Comparison of ENCODE assay signal across 16 cellular contexts in genomic region chr5:177520271-177520670, GRCh38. TPM values are rescaled to one million over a fixed set of nuclear protein-coding genes. Genes with fewer than 3 reads are reported as not detected.
DNase-seq lines count a peak whose midpoint lies in the region; ATAC-seq and TF ChIP-seq lines count a peak whose summit lies in the region.
"Had no signal": no experiment of that assay in that cellular context is flagged by ENCODE, and none has a peak within 500 bp of the region (broad histone marks: within the 10 kb centered on the region; RNA-seq: fewer than 3 reads in every experiment).

No MANE protein-coding gene starts in this region.

- no peaks in the 10 kb centered on the region for H3K9me3 Mint-ChIP-seq in T-helper 2 cell treated with Interferon-gamma antibody and Interleukin-4, amounts not matched to agents 5 μg/mL and 100 μg/mL, for 36 hours
- no peaks in the 10 kb centered on the region for H3K9me3 Mint-ChIP-seq in activated naive CD8-positive, alpha-beta T cell treated with anti-CD3 and anti-CD28 coated beads, Interleukin-2, amount 50 U/mL, for 24 hours
- H3K9me3 Mint-ChIP-seq: GM23338 had no signal

- H3K27me3 ChIP-seq in DOHH2 (ENCODE audit: control insufficient read depth, low read length) = no peaks in the 10 kb centered on the region
- no peaks in the 10 kb centered on the region for H3K27me3 ChIP-seq in osteoblast (ENCODE audit: insufficient read depth, low read length)
- H3K27me3 ChIP-seq: tibial nerve had no signal

- TF ChIP-seq CTCF in DOHH2 (IDR thresholded peaks at IDR 0.05; ENCODE audit: low read depth, low read length, poor library complexity, severe bottlenecking) (no peak), osteoblast (IDR thresholded peaks at IDR 0.05; ENCODE audit: extremely low read depth, low read depth, low read length) (no peak)

- H3K9me3 ChIP-seq in DOHH2 (ENCODE audit: control insufficient read depth, insufficient read depth, low read length) = no peaks in the 10 kb centered on the region
- no peaks in the 10 kb centered on the region for H3K9me3 ChIP-seq in osteoblast (ENCODE audit: low read depth, low read length)
- H3K9me3 ChIP-seq: tibial nerve had no signal

- H3K27ac Mint-ChIP-seq in T-helper 2 cell treated with Interferon-gamma antibody and Interleukin-4, amounts not matched to agents 5 μg/mL and 100 μg/mL, for 36 hours = peak overlapping the region; percentile 41
- peak overlapping the region; percentile 75 for H3K27ac Mint-ChIP-seq in activated naive CD8-positive, alpha-beta T cell treated with anti-CD3 and anti-CD28 coated beads, Interleukin-2, amount 50 U/mL, for 24 hours
- H3K27ac Mint-ChIP-seq: GM23338 had no signal

- H4K20me1 ChIP-seq in DOHH2 (ENCODE audit: control insufficient read depth, insufficient read depth, low read depth, low read length) (peaks cover 6% of the 10 kb centered on the region; the same call in 1 of the 2 replicates), osteoblast (ENCODE audit: insufficient read depth, low read length) (peaks cover 17% of the 10 kb centered on the region)

- H3K4me3 Mint-ChIP-seq in T-helper 2 cell treated with Interferon-gamma antibody and Interleukin-4, amounts not matched to agents 5 μg/mL and 100 μg/mL, for 36 hours = no peak overlapping the region
- H3K4me3 Mint-ChIP-seq in activated naive CD8-positive, alpha-beta T cell treated with anti-CD3 and anti-CD28 coated beads, Interleukin-2, amount 50 U/mL, for 24 hours = no peak overlapping the region
- H3K4me3 Mint-ChIP-seq: GM23338 had no signal

- no peak for ATAC-seq in activated naive CD8-positive, alpha-beta T cell treated with anti-CD3 and anti-CD28 coated beads, Interleukin-2, amount 50 U/mL, for 24 hours
- no peak for ATAC-seq in HG03097 (IDR thresholded peaks at IDR 0.05; ENCODE audit: low FRiP score, unreplicated experiment)
- ATAC-seq: GM23338 had no signal

- H3K9me2 ChIP-seq in DOHH2 (replicated peaks; ENCODE audit: control insufficient read depth, low read length) = no peaks in the 10 kb centered on the region

- H3K36me3 ChIP-seq in DOHH2 (ENCODE audit: control insufficient read depth, low read length) (peaks cover 69% of the 10 kb centered on the region), osteoblast (ENCODE audit: insufficient read depth, low read length) (peaks cover 58% of the 10 kb centered on the region)

- H3K27ac ChIP-seq in DOHH2 (ENCODE audit: low read depth, low read length) (no peak overlapping the region), osteoblast (ENCODE audit: low read depth, low read length) (no peak overlapping the region)
- H3K27ac ChIP-seq: tibial nerve had no signal

- H3K27me3 Mint-ChIP-seq in T-helper 2 cell treated with Interferon-gamma antibody and Interleukin-4, amounts not matched to agents 5 μg/mL and 100 μg/mL, for 36 hours (ENCODE audit: low read depth) = no peaks in the 10 kb centered on the region
- peaks cover 3% of the 10 kb centered on the region for H3K27me3 Mint-ChIP-seq in activated naive CD8-positive, alpha-beta T cell treated with anti-CD3 and anti-CD28 coated beads, Interleukin-2, amount 50 U/mL, for 24 hours

- no peak overlapping the region for H3K4me3 ChIP-seq in DOHH2 (ENCODE audit: low read length)
- no peak overlapping the region for H3K4me3 ChIP-seq in osteoblast (ENCODE audit: insufficient read depth, low read length)
- H3K4me3 ChIP-seq: GM23338, tibial nerve had no signal

- H3K4me1 ChIP-seq in DOHH2 (ENCODE audit: control insufficient read depth, low read length) (peaks cover 41% of the 10 kb centered on the region), osteoblast (ENCODE audit: insufficient read depth, low read length) (peaks cover 15% of the 10 kb centered on the region)

- H3K4me2 ChIP-seq in DOHH2 (ENCODE audit: low read length) = peak overlapping the region; percentile 61; the same call in 1 of the 2 replicates
- no peak overlapping the region for H3K4me2 ChIP-seq in osteoblast (ENCODE audit: insufficient read depth, low read length)
- H3K4me2 ChIP-seq: GM23338 had no signal

- peaks cover 30% of the 10 kb centered on the region for H3K4me1 Mint-ChIP-seq in T-helper 2 cell treated with Interferon-gamma antibody and Interleukin-4, amounts not matched to agents 5 μg/mL and 100 μg/mL, for 36 hours (ENCODE audit: low read depth)
- H3K4me1 Mint-ChIP-seq in activated naive CD8-positive, alpha-beta T cell treated with anti-CD3 and anti-CD28 coated beads, Interleukin-2, amount 50 U/mL, for 24 hours = peaks cover 43% of the 10 kb centered on the region

- H3K79me2 ChIP-seq in DOHH2 (ENCODE audit: control insufficient read depth, low read length) (peaks cover 47% of the 10 kb centered on the region), osteoblast (ENCODE audit: insufficient read depth, low read length) (peaks cover 41% of the 10 kb centered on the region)

- no peak overlapping the region for H2AFZ ChIP-seq in osteoblast (ENCODE audit: low read length)
- H2AFZ ChIP-seq: GM23338 had no signal

- peaks cover 35% of the 10 kb centered on the region for H3K36me3 Mint-ChIP-seq in T-helper 2 cell treated with Interferon-gamma antibody and Interleukin-4, amounts not matched to agents 5 μg/mL and 100 μg/mL, for 36 hours (ENCODE audit: low read depth)
- peaks cover 36% of the 10 kb centered on the region for H3K36me3 Mint-ChIP-seq in activated naive CD8-positive, alpha-beta T cell treated with anti-CD3 and anti-CD28 coated beads, Interleukin-2, amount 50 U/mL, for 24 hours (ENCODE audit: low read depth)

- DNase-seq in T-helper 2 cell treated with Interferon-gamma antibody and Interleukin-4, amounts not matched to agents 5 μg/mL and 100 μg/mL, for 36 hours (ENCODE audit: low spot score) = no peak
- DNase-seq in T-helper 2 cell (no peak), osteoblast (ENCODE audit: insufficient read length, low spot score, missing footprints) (peak; percentile 43), HuH-7 (ENCODE audit: low spot score) (no peak), cerebellum (ENCODE audit: low spot score) (no peak)
- no peak for DNase-seq in activated naive CD8-positive, alpha-beta T cell treated with anti-CD3 and anti-CD28 coated beads, Interleukin-2, amount 50 U/mL, for 24 hours
- DNase-seq: 8988T; COR-L47; effector memory CD4-positive, alpha-beta T cell; hippocampal formation; NCI-H2029; NCI-H524 treated with DMSO at 0.1 percent for 48 hours had no signal

- 0 out of 2 replicates have a peak, but pooled peaks cover 3% of the 10 kb centered on the region for H3F3A ChIP-seq in DOHH2 (ENCODE audit: control insufficient read depth, insufficient read depth)

RNA-seq across cellular contexts. Expression of gene DDX41, which starts 3.5 kb away (rescaled TPM):
- 49.5 and 68.4 TPM in 2 replicates for total RNA-seq in osteoblast
- 50.5 TPM for total RNA-seq in cerebellum

RNA-seq across cellular contexts. Expression of gene DOK3, which starts 10.6 kb away (rescaled TPM):
- total RNA-seq in osteoblast (1.1 and 1.5 TPM in 2 replicates), cerebellum (6.4 TPM)

RNA-seq across cellular contexts. Expression of gene PDLIM7, which starts 22.9 kb away (rescaled TPM):
- total RNA-seq in osteoblast (157 and 159 TPM in 2 replicates), cerebellum (10.4 TPM)

RNA-seq across cellular contexts. Expression of gene FAM193B, which starts 34.1 kb away (rescaled TPM):
- total RNA-seq in osteoblast (29.2 and 32.6 TPM in 2 replicates), cerebellum (35.9 TPM)

RNA-seq across cellular contexts. Expression of gene DBN1, which starts 46.8 kb away (rescaled TPM):
- total RNA-seq in osteoblast = 121 and 139 TPM in 2 replicates
- total RNA-seq in cerebellum = 139 TPM

Comparison
In these comparisons a context has a peak if more than half of its experiments do, and no peak if none do; other contexts are left out.
1. RNA of gene PDLIM7, which starts 22.9 kb away (total RNA-seq): 157 to 159 TPM in osteoblast; 10.4 TPM in cerebellum (single experiment); every median in the first group is over 10 times any median in the second.